Comparison of ENCODE assay signal across 8 cellular contexts in the genomic region with DNA sequence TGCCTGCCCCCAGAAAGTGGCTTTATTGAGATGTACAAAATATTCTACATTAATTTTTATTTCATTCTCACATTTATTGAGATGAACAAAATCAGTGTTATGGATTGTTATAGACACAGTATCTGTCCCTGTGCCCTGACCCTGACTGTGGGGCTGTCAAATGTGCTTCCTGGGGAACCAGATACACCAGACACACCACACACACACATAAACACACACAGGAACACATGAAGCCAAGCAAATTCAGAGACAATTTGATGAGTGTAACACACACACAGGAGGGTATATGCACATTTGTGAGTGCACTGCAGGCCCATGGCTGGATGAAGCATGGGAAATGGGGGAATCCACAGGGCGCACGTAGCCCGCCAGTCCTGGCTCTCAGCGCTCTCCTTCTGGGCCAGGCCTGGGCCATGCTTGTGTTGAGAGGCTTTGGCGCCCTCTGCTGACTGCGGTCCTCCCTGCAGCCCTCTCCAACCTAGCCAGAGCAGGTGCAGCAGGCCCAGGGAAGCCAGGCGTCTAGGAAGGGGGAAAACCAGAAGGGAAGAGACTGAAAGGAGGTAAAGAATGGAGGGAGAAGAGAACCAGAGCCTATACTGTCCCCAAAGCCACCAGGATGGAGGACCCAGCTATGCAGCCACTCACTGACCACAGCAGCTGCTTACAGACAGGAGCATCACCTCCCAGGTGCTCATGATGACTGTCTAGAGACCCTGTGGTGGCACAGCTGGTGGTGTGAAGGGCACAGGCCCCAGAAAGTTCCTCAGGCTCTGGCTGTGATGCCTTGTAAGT. TPM values are rescaled to one million over a fixed set of nuclear protein-coding genes. Genes with fewer than 3 reads are reported as not detected.
DNase-seq lines count a peak whose midpoint lies in the region; ATAC-seq and TF ChIP-seq lines count a peak whose summit lies in the region.

No MANE protein-coding gene starts in this region.

- no peaks in the 10 kb centered on the region for H3K27me3 Mint-ChIP-seq in activated CD8-positive, alpha-beta memory T cell treated with anti-CD3 and anti-CD28 coated beads, Interleukin-2, amount 10 ng/mL, durations not matched to agents 7 days and 5 days
- H3K27me3 Mint-ChIP-seq in endothelial cell (ENCODE audit: unreplicated experiment), result peaks cover 7% of the 10 kb centered on the region

- DNase-seq in GM04504 (ENCODE audit: low read depth), result peak; percentile 38
- peak; percentile 12 for DNase-seq in NOMO-1 treated with dmso at 0.1 percent for 144 hours (lab: John Stamatoyannopoulos, UW; ENCODE audit: unreplicated experiment)
- DNase-seq in activated CD8-positive, alpha-beta memory T cell treated with anti-CD3 and anti-CD28 coated beads, Interleukin-2, amount 10 ng/mL, durations not matched to agents 7 days and 5 days, result peak; percentile 86
- peak; percentile 90 for DNase-seq in endothelial cell (ENCODE audit: low spot score)
- peak; percentile 83 for DNase-seq in mucosa of gallbladder (ENCODE audit: low spot score)
- peak; percentile 91 for DNase-seq in stimulated activated CD8-positive, alpha-beta memory T cell treated with anti-CD3 and anti-CD28 coated beads, Interleukin-4, amount 100 ng/mL, for 48 hours

- peak; percentile 73 for TF ChIP-seq CTCF in endothelial cell (IDR thresholded peaks at IDR 0.05; ENCODE audit: unreplicated experiment)

- ATAC-seq in HG03103 (IDR thresholded peaks at IDR 0.05; ENCODE audit: low read depth, unreplicated experiment) (peak; percentile 74), HG03565 (IDR thresholded peaks at IDR 0.05; ENCODE audit: unreplicated experiment) (no peak)
- peak; percentile 98 for ATAC-seq in activated CD8-positive, alpha-beta memory T cell treated with anti-CD3 and anti-CD28 coated beads, Interleukin-2, amount 10 ng/mL, durations not matched to agents 7 days and 5 days

- H3K36me3 Mint-ChIP-seq in activated CD8-positive, alpha-beta memory T cell treated with anti-CD3 and anti-CD28 coated beads, Interleukin-2, amount 10 ng/mL, durations not matched to agents 7 days and 5 days, result peaks cover 2% of the 10 kb centered on the region
- peaks cover 31% of the 10 kb centered on the region for H3K36me3 Mint-ChIP-seq in endothelial cell (ENCODE audit: low read depth, unreplicated experiment)

- H3K4me1 Mint-ChIP-seq in activated CD8-positive, alpha-beta memory T cell treated with anti-CD3 and anti-CD28 coated beads, Interleukin-2, amount 10 ng/mL, durations not matched to agents 7 days and 5 days, result peaks cover 27% of the 10 kb centered on the region
- peaks cover 31% of the 10 kb centered on the region for H3K4me1 Mint-ChIP-seq in endothelial cell (ENCODE audit: unreplicated experiment)

- CTCF ChIA-PET in activated CD8-positive, alpha-beta memory T cell treated with anti-CD3 and anti-CD28 coated beads, Interleukin-2, amount 10 ng/mL, durations not matched to agents 7 days and 5 days (lab: Charles Lee), result interaction anchor here (0.8 to 13.2 kb wide), 13 partner anchors 10 to 140 kb away, joined by 4 to 122 read pairs (median 5); a partner anchor contains a TSS

- H3K27ac Mint-ChIP-seq in activated CD8-positive, alpha-beta memory T cell treated with anti-CD3 and anti-CD28 coated beads, Interleukin-2, amount 10 ng/mL, durations not matched to agents 7 days and 5 days, result no peak overlapping the region
- no peak overlapping the region for H3K27ac Mint-ChIP-seq in endothelial cell (ENCODE audit: unreplicated experiment)

- H3K4me3 Mint-ChIP-seq in activated CD8-positive, alpha-beta memory T cell treated with anti-CD3 and anti-CD28 coated beads, Interleukin-2, amount 10 ng/mL, durations not matched to agents 7 days and 5 days, result no peak overlapping the region
- peak overlapping the region; percentile 44 for H3K4me3 Mint-ChIP-seq in endothelial cell (ENCODE audit: unreplicated experiment)

- no peaks in the 10 kb centered on the region for H3K9me3 Mint-ChIP-seq in activated CD8-positive, alpha-beta memory T cell treated with anti-CD3 and anti-CD28 coated beads, Interleukin-2, amount 10 ng/mL, durations not matched to agents 7 days and 5 days (ENCODE audit: low read depth)
- H3K9me3 Mint-ChIP-seq in endothelial cell (ENCODE audit: unreplicated experiment), result no peaks in the 10 kb centered on the region

RNA-seq across cellular contexts. Expression of a gene that starts 18.0 kb away (rescaled TPM):
- 1 to 10 TPM; 1.8 to 8.6 TPM for total RNA-seq in activated CD8-positive, alpha-beta memory T cell treated with anti-CD3 and anti-CD28 coated beads, Interleukin-2, amount 10 ng/mL, durations not matched to agents 7 days and 5 days
- total RNA-seq in endothelial cell (ENCODE audit: unreplicated experiment) (156 TPM), mucosa of gallbladder (20.2 TPM)

RNA-seq across cellular contexts. Expression of a gene that starts 34.9 kb away (rescaled TPM):
- total RNA-seq in activated CD8-positive, alpha-beta memory T cell treated with anti-CD3 and anti-CD28 coated beads, Interleukin-2, amount 10 ng/mL, durations not matched to agents 7 days and 5 days, result not detected
- total RNA-seq in endothelial cell (ENCODE audit: unreplicated experiment) (not detected), mucosa of gallbladder (not detected)

Comparison
In these comparisons a context has a peak if more than half of its experiments do, and no peak if none do; other contexts are left out.
1. DNase-seq: peak in every context shown above with its lines; median percentile 91 in stimulated activated CD8-positive, alpha-beta memory T cell treated with anti-CD3 and anti-CD28 coated beads, Interleukin-4, amount 100 ng/mL, for 48 hours; 90 in endothelial cell; 86 in activated CD8-positive, alpha-beta memory T cell treated with anti-CD3 and anti-CD28 coated beads, Interleukin-2, amount 10 ng/mL, durations not matched to agents 7 days and 5 days; 83 in mucosa of gallbladder; 38 in GM04504; 12 in NOMO-1 treated with dmso at 0.1 percent for 144 hours.